Comparison of ENCODE assay signal across 8 cellular contexts in genomic region chr10:110802090-110802489, GRCh38.
DNase-seq lines count a peak whose midpoint lies in the region; ATAC-seq and TF ChIP-seq lines count a peak whose summit lies in the region.

No MANE protein-coding gene starts in this region.

- H3K4me1 ChIP-seq in A673 (ENCODE audit: insufficient read depth, low read length, poor library complexity, severe bottlenecking), result peaks cover 8% of the 10 kb centered on the region
- H3K4me1 ChIP-seq in ascending aorta, result peaks cover 9 to 23% of the 10 kb centered on the region in 2 donors

- BruUV-seq in A673 (replicated peaks; lab: Mats Ljungman, UMichigan), result no TSS peak

- no peak overlapping the region for H3K4me3 ChIP-seq in A673 (ENCODE audit: low read depth, low read length, poor library complexity, severe bottlenecking)
- peak overlapping the region in 1 of 2 donors; percentile 4 for H3K4me3 ChIP-seq in ascending aorta

- POLR2A ChIA-PET in A673 (lab: Charles Lee; ENCODE audit: low non-redundant PET), result no interaction called here

- no peak for ATAC-seq in GM18502 (IDR thresholded peaks at IDR 0.05; ENCODE audit: poor library complexity, unreplicated experiment)

- DNase-seq in A673 (ENCODE audit: low spot score), result peak; percentile 13
- DNase-seq in GM03348 (ENCODE audit: low spot score), result peak; percentile 62
- no peak for DNase-seq in ascending aorta (ENCODE audit: low spot score in 2 of 2)
- peak; percentile 62 for DNase-seq in kidney tubule cell (ENCODE audit: low spot score)
- DNase-seq in mucosa of gallbladder (ENCODE audit: low spot score), result no peak
- no peak for DNase-seq in NCI-H1436 (lab: John Stamatoyannopoulos, UW)
- DNase-seq in retina, result no peak

- CTCF ChIA-PET in A673 (lab: Charles Lee), result interaction anchor here (0.6 kb wide), 1 partner anchor 56 kb away, joined by 3 read pairs; no protein-coding TSS in a partner anchor

- TF ChIP-seq CTCF in A673 (conservative IDR thresholded peaks at IDR 0.05; ENCODE audit: low read depth, low read length), result no peak
- TF ChIP-seq CTCF in ascending aorta (IDR thresholded peaks at IDR 0.05), result no peak

- no peaks in the 10 kb centered on the region for H3K27me3 ChIP-seq in A673 (replicated peaks; ENCODE audit: insufficient read depth, low read depth, low read length, poor library complexity)
- no peaks in the 10 kb centered on the region for H3K27me3 ChIP-seq in ascending aorta

- H3K27ac ChIP-seq in A673 (ENCODE audit: low read depth, low read length, poor library complexity, severe bottlenecking) (no peak overlapping the region), ascending aorta (peak overlapping the region; percentile 58)

- intact Hi-C loops in A673 (cut with micrococcal nuclease; ENCODE audit: unreplicated experiment), result no loop called here
- intact Hi-C loops in ascending aorta (cut with DNase I), result loop anchor here (2.0 to 5.0 kb wide), 3 partner anchors 35 to 71 kb away; no protein-coding TSS in a partner anchor

- no peaks in the 10 kb centered on the region for H3K36me3 ChIP-seq in A673 (ENCODE audit: insufficient read depth, low read length, poor library complexity, severe bottlenecking)
- H3K36me3 ChIP-seq in ascending aorta, result peaks cover 0 to 5% of the 10 kb centered on the region in 2 donors

- H3K9me3 ChIP-seq in A673 (ENCODE audit: low read depth, low read length, poor library complexity, severe bottlenecking) (no peaks in the 10 kb centered on the region), ascending aorta (no peaks in the 10 kb centered on the region)

Comparison
In these comparisons a context has a peak if more than half of its experiments do, and no peak if none do; other contexts are left out.
1. DNase-seq: peak in A673 (single experiment), GM03348 (single experiment) and kidney tubule cell (single experiment); none in ascending aorta (0 of 2), mucosa of gallbladder (single experiment), NCI-H1436 (single experiment) and retina (single experiment).